Comparison of ENCODE assay signal across 1 cellular context in genomic region chr12:53492188-53492587, GRCh38.
TF ChIP-seq lines count a peak whose summit lies in the region.

No MANE protein-coding gene starts in this region.

TF ChIP-seq in GM12878, 131 proteins besides CTCF, POLR2A, EP300 and RAD21:
- TF ChIP-seq MAX (IDR thresholded peaks at IDR 0.05; ENCODE audit: low read depth, low read length) (no peak), SIX5 (IDR thresholded peaks at IDR 0.05; ENCODE audit: low read depth, low read length, severe bottlenecking) (no peak), PAX8 (IDR thresholded peaks at IDR 0.05) (no peak), CHD1 (IDR thresholded peaks at IDR 0.05; ENCODE audit: low read depth, low read length) (no peak), BRCA1 (IDR thresholded peaks at IDR 0.05; ENCODE audit: low read depth, low read length) (no peak), CREM (IDR thresholded peaks at IDR 0.05; ENCODE audit: low read depth) (no peak), POLR2AphosphoS5 (IDR thresholded peaks at IDR 0.05; ENCODE audit: low read length) (no peak), SMARCA5 (IDR thresholded peaks at IDR 0.05) (no peak), CHD4 (IDR thresholded peaks at IDR 0.05) (no peak), SREBF2 (IDR thresholded peaks at IDR 0.05; ENCODE audit: low read length) (no peak), IKZF1 (conservative IDR thresholded peaks at IDR 0.05) (no peak), MYB (IDR thresholded peaks at IDR 0.05; ENCODE audit: borderline replicate concordance, low read depth, low read length) (no peak), ZNF687 (IDR thresholded peaks at IDR 0.05) (no peak), EZH2 (IDR thresholded peaks at IDR 0.05; ENCODE audit: borderline replicate concordance, control insufficient read depth, low read depth, low read length) (no peak), BCL11A (IDR thresholded peaks at IDR 0.05; ENCODE audit: low read depth, low read length) (no peak), MEF2A (IDR thresholded peaks at IDR 0.05; ENCODE audit: insufficient read depth, low read depth, low read length) (no peak), ZNF207 (IDR thresholded peaks at IDR 0.05; ENCODE audit: borderline replicate concordance) (no peak), CBFB (IDR thresholded peaks at IDR 0.05; ENCODE audit: low read depth) (no peak)
